In genomic region chr5:154683101-154683757, GRCh38 we compare ENCODE assay signal across 8 cellular contexts.
DNase-seq lines count a peak whose midpoint lies in the region; ATAC-seq and TF ChIP-seq lines count a peak whose summit lies in the region.

No MANE protein-coding gene starts in this region.

- H3K4me3 Mint-ChIP-seq in nephron: peak overlapping the region; percentile 80 to 86 (median 83)

- no peak for TF ChIP-seq CTCF in GM06990 (IDR thresholded peaks at IDR 0.05; ENCODE audit: insufficient read depth, low read length, poor library complexity, severe bottlenecking)
- TF ChIP-seq CTCF in KMS-11 (conservative IDR thresholded peaks at IDR 0.05; ENCODE audit: low read depth, low read length): no peak
- TF ChIP-seq CTCF in nephron (IDR thresholded peaks at IDR 0.05; ENCODE audit: unreplicated experiment in 3 of 3): no peak

- H3K4me3 ChIP-seq in GM06990 (replicated peaks; ENCODE audit: low read depth, low read length): peak overlapping the region; percentile 74
- H3K4me3 ChIP-seq in KMS-11 (IDR thresholded peaks at IDR 0.05; ENCODE audit: insufficient read depth, low read depth, low read length): no peak overlapping the region
- H3K4me3 ChIP-seq in duodenal mucosa (ENCODE audit: low read depth in 1 of 2, low read length in 2 of 2): peak overlapping the region; percentile 69 to 77

- H3K27me3 ChIP-seq in GM06990 (replicated peaks; ENCODE audit: control insufficient read depth, insufficient read depth, low read length) (no peaks in the 10 kb centered on the region), KMS-11 (ENCODE audit: insufficient read depth, low read depth) (no peaks in the 10 kb centered on the region), duodenal mucosa (ENCODE audit: control insufficient read depth in 1 of 2, insufficient read depth in 2 of 2, low read length in 2 of 2) (no peaks in the 10 kb centered on the region)

- H3K9me3 ChIP-seq in duodenal mucosa (ENCODE audit: control insufficient read depth in 1 of 2, low read length in 2 of 2): peaks cover 0 to 11% of the 10 kb centered on the region in 2 donors

- H3K4me1 Mint-ChIP-seq in nephron: peaks cover 6% of the 10 kb centered on the region

- ATAC-seq in GM21619 (IDR thresholded peaks at IDR 0.05; ENCODE audit: unreplicated experiment): peak; percentile 50

- H3K9ac ChIP-seq in KMS-11: peak overlapping the region; percentile 90
- peak overlapping the region; percentile 69 to 74 for H3K9ac ChIP-seq in duodenal mucosa (ENCODE audit: low read depth in 1 of 2, low read length in 2 of 2)

- H3K27ac ChIP-seq in KMS-11: peak overlapping the region; percentile 83
- peak overlapping the region; percentile 52 for H3K27ac ChIP-seq in duodenal mucosa (ENCODE audit: low read depth, low read length)

- peak overlapping the region; percentile 65 to 80 (median 74) for H3K27ac Mint-ChIP-seq in nephron

- H3K36me3 ChIP-seq in GM06990 (ENCODE audit: control insufficient read depth, insufficient read depth, low read length) (no peaks in the 10 kb centered on the region), KMS-11 (ENCODE audit: insufficient read depth) (no peaks in the 10 kb centered on the region), duodenal mucosa (ENCODE audit: control insufficient read depth in 1 of 2, insufficient read depth in 2 of 2, low read length in 2 of 2) (no peaks in the 10 kb centered on the region)

- no peaks in the 10 kb centered on the region for H4K20me1 ChIP-seq in KMS-11 (ENCODE audit: insufficient read depth)

- peak overlapping the region; percentile 85 for H3K4me2 ChIP-seq in KMS-11

- H3K9me3 Mint-ChIP-seq in nephron: peaks cover 11% of the 10 kb centered on the region

- peaks cover 9% of the 10 kb centered on the region for H3K79me2 ChIP-seq in KMS-11 (ENCODE audit: insufficient read depth, low read depth)

- H3K4me1 ChIP-seq in KMS-11 (ENCODE audit: low read depth, poor library complexity, severe bottlenecking) (peaks cover 11% of the 10 kb centered on the region), duodenal mucosa (ENCODE audit: control insufficient read depth in 1 of 2, insufficient read depth in 2 of 2, low read length in 2 of 2) (peaks cover 11 to 19% of the 10 kb centered on the region in 2 donors)

- DNase-seq in GM06990 (ENCODE audit: extremely low read depth, insufficient read length): no peak
- no peak for DNase-seq in amniotic stem cell (lab: John Stamatoyannopoulos, UW)
- DNase-seq in OCI-M1 (lab: John Stamatoyannopoulos, UW): no peak
- no peak for DNase-seq in HuH-7 (ENCODE audit: low spot score)

- peaks cover 13% of the 10 kb centered on the region for H3K36me3 Mint-ChIP-seq in nephron (ENCODE audit: low read depth)

- peak overlapping the region; percentile 57 for H2AFZ ChIP-seq in KMS-11 (ENCODE audit: low read depth)

- peaks cover 2% of the 10 kb centered on the region for H3K27me3 Mint-ChIP-seq in nephron (ENCODE audit: low read depth)
